In genomic region chr19:11293468-11294389, GRCh38 we compare ENCODE assay signal across 9 cellular contexts. TPM values are rescaled to one million over a fixed set of nuclear protein-coding genes. Genes with fewer than 3 reads are reported as not detected.
DNase-seq lines count a peak whose midpoint lies in the region; ATAC-seq, FAIRE-seq and TF ChIP-seq lines count a peak whose summit lies in the region.
"Had no signal": no experiment of that assay in that cellular context is flagged by ENCODE, and none has a peak within 500 bp of the region (broad histone marks: within the 10 kb centered on the region; RNA-seq: fewer than 3 reads in every experiment).

No MANE protein-coding gene starts in this region.

- no peak overlapping the region for H3K9ac ChIP-seq in HepG2 (ENCODE audit: insufficient read depth, low read depth, low read length)

- H3K27ac ChIP-seq in HepG2 (ENCODE audit: extremely low read length, insufficient read depth, low read length): no peak overlapping the region

- no peak overlapping the region for H3K27ac Mint-ChIP-seq in activated CD4-positive, alpha-beta T cell treated with anti-CD3 and anti-CD28 coated beads, Interleukin-2, amount 10 ng/mL, durations not matched to agents 24 days and 14 days

- peaks cover 47% of the 10 kb centered on the region for H3K27me3 Mint-ChIP-seq in activated CD4-positive, alpha-beta T cell treated with anti-CD3 and anti-CD28 coated beads, Interleukin-2, amount 10 ng/mL, durations not matched to agents 24 days and 14 days

- TF ChIP-seq RAD21 in HepG2 (CRISPR knock-in tag; IDR thresholded peaks at IDR 0.05): peak; percentile 96

- ATAC-seq in HG03159 (IDR thresholded peaks at IDR 0.05; ENCODE audit: unreplicated experiment): peak; percentile 60
- peak; percentile 96 for ATAC-seq in HepG2
- ATAC-seq in HG02981 (IDR thresholded peaks at IDR 0.05; ENCODE audit: unreplicated experiment): no peak

- peak overlapping the region; percentile 81 for H3K4me2 ChIP-seq in HepG2 (ENCODE audit: low read depth, low read length)

- no TSS peak for BruUV-seq in HepG2 (replicated peaks; lab: Mats Ljungman, UMichigan)

- DNase-seq in D341Med (ENCODE audit: low spot score): peak; percentile 97
- peak; percentile 47 to 81 for DNase-seq in NCI-H526 (lab: John Stamatoyannopoulos, UW)
- peak; percentile 96 for DNase-seq in activated CD4-positive, alpha-beta T cell treated with anti-CD3 and anti-CD28 coated beads, Interleukin-2, amount 10 ng/mL, durations not matched to agents 24 days and 14 days
- DNase-seq in cortex of kidney (lab: John Stamatoyannopoulos, UW): peak; percentile 16
- DNase-seq in HepG2 (ENCODE audit: low spot score): peak; percentile 78
- DNase-seq in stimulated activated CD4-positive, alpha-beta T cell treated with anti-CD3 and anti-CD28 coated beads, Interleukin-2, amount 100 ng/mL, for 4 hours (ENCODE audit: low read depth): peak; percentile 64

- no peaks in the 10 kb centered on the region for H3K79me2 ChIP-seq in HepG2 (ENCODE audit: insufficient read depth, low read length)

- TF ChIP-seq CTCF in HepG2 (CRISPR knock-in tag; IDR thresholded peaks at IDR 0.05): peak; percentile 98

- no peaks in the 10 kb centered on the region for H3K9me3 Mint-ChIP-seq in activated CD4-positive, alpha-beta T cell treated with anti-CD3 and anti-CD28 coated beads, Interleukin-2, amount 10 ng/mL, durations not matched to agents 24 days and 14 days

- no peaks in the 10 kb centered on the region for H3K36me3 ChIP-seq in HepG2 (replicated peaks in 1 of 2; ENCODE audit: control insufficient read depth in 1 of 2, insufficient read depth in 2 of 2, low read length in 2 of 2)

- peak overlapping the region; percentile 66 for H3K4me3 Mint-ChIP-seq in activated CD4-positive, alpha-beta T cell treated with anti-CD3 and anti-CD28 coated beads, Interleukin-2, amount 10 ng/mL, durations not matched to agents 24 days and 14 days

- POLR2A ChIA-PET in HepG2 (lab: Yijun Ruan, JAX): interaction anchor here (0.6 to 1.0 kb wide), 8 partner anchors 25 to 187 kb away, joined by 3 to 11 read pairs (median 3); partner anchors contain the start of genes CCDC159, ODAD3, PRKCSH and SWSAP1

- peaks cover 43% of the 10 kb centered on the region for H3K4me1 ChIP-seq in HepG2 (ENCODE audit: insufficient read depth, low read length)

- in situ Hi-C loops in HepG2 (cut with HindIII; ENCODE audit: extremely low pct_ligation_motif_present, low pct_unique_long_range_greater_than_20kb): no loop called here

- H3K4me1 Mint-ChIP-seq in activated CD4-positive, alpha-beta T cell treated with anti-CD3 and anti-CD28 coated beads, Interleukin-2, amount 10 ng/mL, durations not matched to agents 24 days and 14 days: peaks cover 4% of the 10 kb centered on the region

- CTCF ChIA-PET in HepG2 (lab: Yijun Ruan, JAX; ENCODE audit: low intra/inter-chr PET ratio, low total read pairs): interaction anchor here (1.0 to 1.8 kb wide), 4 partner anchors 87 to 189 kb away, joined by 3 to 10 read pairs (median 8); no protein-coding TSS in a partner anchor

- 0 out of 4 replicates have a peak, but pooled peaks of 1 of the 2 experiments have one; percentile 3 for TF ChIP-seq EP300 in HepG2 (IDR thresholded peaks at IDR 0.05; ENCODE audit: low read depth in 2 of 2, low read length in 2 of 2)
- no peak for TF ChIP-seq EP300 in HepG2 (CRISPR knock-in tag; IDR thresholded peaks at IDR 0.05; ENCODE audit: borderline replicate concordance)

- intact Hi-C loops in activated CD4-positive, alpha-beta T cell treated with anti-CD3 and anti-CD28 coated beads, Interleukin-2, amount 10 ng/mL, durations not matched to agents 24 days and 14 days (cut with micrococcal nuclease): loop anchor here (2.0 to 10.0 kb wide), 3 partner anchors 89 to 291 kb away; partner anchors contain the start of gene EPOR
- intact Hi-C loops in HepG2 (cut with micrococcal nuclease; ENCODE audit: unreplicated experiment): loop anchor here (2.0 to 10.0 kb wide), 2 partner anchors 87 to 151 kb away; no protein-coding TSS in a partner anchor

- H3K36me3 Mint-ChIP-seq in activated CD4-positive, alpha-beta T cell treated with anti-CD3 and anti-CD28 coated beads, Interleukin-2, amount 10 ng/mL, durations not matched to agents 24 days and 14 days (ENCODE audit: low read depth): no peaks in the 10 kb centered on the region

- peaks cover 3 to 14% of the 10 kb centered on the region in 2 experiments; a peak in 4 of 5 replicates for H3K27me3 ChIP-seq in HepG2 (ENCODE audit: control insufficient read depth in 1 of 2, insufficient read depth in 2 of 2, low read length in 2 of 2)

- no peaks in the 10 kb centered on the region for H3K9me3 ChIP-seq in HepG2 (ENCODE audit: low read length)

- FAIRE-seq in HepG2 (lab: Jason Lieb, UNC): peak; percentile 46
- FAIRE-seq: colon had no signal

- no peaks in the 10 kb centered on the region for H4K20me1 ChIP-seq in HepG2 (ENCODE audit: insufficient read depth, low read length)

- 11% methylated on average over 21 of the region's 41 CpGs for WGBS in HepG2 (ENCODE audit: low lambda C conversion rate)

- no peak overlapping the region for H2AFZ ChIP-seq in HepG2 (ENCODE audit: low read length)

- TF ChIP-seq POLR2A in HepG2 (IDR thresholded peaks at IDR 0.05; ENCODE audit: insufficient read depth in 1 of 2, low read depth in 2 of 2, low read length in 2 of 2): no peak

- H3K4me3 ChIP-seq in HepG2 (replicated peaks in 1 of 3; ENCODE audit: insufficient read depth in 1 of 3, low read depth in 2 of 3, low read length in 3 of 3): peak overlapping the region in 1 of 3 experiments; percentile 56; a peak in 2 of 6 replicates

RNA-seq across cellular contexts. Expression of gene TSPAN16, which starts 2.2 kb away (rescaled TPM):
- total RNA-seq in activated CD4-positive, alpha-beta T cell treated with anti-CD3 and anti-CD28 coated beads, Interleukin-2, amount 10 ng/mL, durations not matched to agents 24 days and 14 days: not detected in 2 replicates
- total RNA-seq in HepG2 (2016; rRNA removed; fragmentation: Illumina TruSeq; extraction: Trizol): not detected in 2 replicates
- not detected in 2 replicates for total RNA-seq in HepG2 (2016; cell fraction: cytosol; rRNA removed; fragmentation: Illumina TruSeq; extraction: Trizol; ENCODE audit: low read depth)
- total RNA-seq in HepG2 (2016; cell fraction: insoluble cytoplasmic fraction; rRNA removed; fragmentation: Illumina TruSeq; extraction: Trizol): not detected in 2 replicates
- not detected in 2 replicates for total RNA-seq in HepG2 (2016; cell fraction: membrane; rRNA removed; fragmentation: Illumina TruSeq; extraction: Trizol)
- total RNA-seq in HepG2 (2016; cell fraction: nucleus; rRNA removed; fragmentation: Illumina TruSeq; extraction: Trizol): not detected in 2 replicates
- not detected in 2 replicates for polyA plus RNA-seq in HepG2 (2011; rRNA removed)
- polyA plus RNA-seq in HepG2 (2011; cell fraction: cytosol; rRNA removed): not detected in 2 replicates
- not detected in 2 replicates for polyA plus RNA-seq in HepG2 (2011; cell fraction: nucleus; rRNA removed)
- not detected in 2 replicates for polyA plus RNA-seq in HepG2 (2012)
- not detected in 2 replicates for polyA plus RNA-seq in HepG2 (2016; cell fraction: cytosol; fragmentation: Illumina TruSeq; extraction: Trizol; ENCODE audit: low read depth)
- polyA plus RNA-seq in HepG2 (2016; cell fraction: insoluble cytoplasmic fraction; fragmentation: Illumina TruSeq; extraction: Trizol; ENCODE audit: low read depth): not detected in 2 replicates
- not detected in 2 replicates for polyA plus RNA-seq in HepG2 (2016; cell fraction: membrane; fragmentation: Illumina TruSeq; extraction: Trizol; ENCODE audit: low read depth)
- not detected in 2 replicates for polyA plus RNA-seq in HepG2 (2016; cell fraction: nucleus; fragmentation: Illumina TruSeq; extraction: Trizol; ENCODE audit: insufficient read depth, low read depth)
- polyA minus RNA-seq in HepG2 (2011; rRNA and poly(A)+ RNA removed; ENCODE audit: low replicate concordance): not detected in 2 replicates
- not detected in 2 replicates for polyA minus RNA-seq in HepG2 (2011; cell fraction: cytosol; rRNA and poly(A)+ RNA removed)
- not detected in 2 replicates for polyA minus RNA-seq in HepG2 (2011; cell fraction: nucleus; rRNA and poly(A)+ RNA removed)

RNA-seq across cellular contexts. Expression of gene DOCK6, which starts 31.4 kb away (rescaled TPM):
- total RNA-seq in activated CD4-positive, alpha-beta T cell treated with anti-CD3 and anti-CD28 coated beads, Interleukin-2, amount 10 ng/mL, durations not matched to agents 24 days and 14 days: 1.2 and 2.2 TPM in 2 replicates
- total RNA-seq in HepG2 (2016; rRNA removed; fragmentation: Illumina TruSeq; extraction: Trizol): 4.1 and 5.4 TPM in 2 replicates
- total RNA-seq in HepG2 (2016; cell fraction: cytosol; rRNA removed; fragmentation: Illumina TruSeq; extraction: Trizol; ENCODE audit: low read depth): 4.1 and 5.4 TPM in 2 replicates
- total RNA-seq in HepG2 (2016; cell fraction: insoluble cytoplasmic fraction; rRNA removed; fragmentation: Illumina TruSeq; extraction: Trizol): 3.1 and 3.4 TPM in 2 replicates
- total RNA-seq in HepG2 (2016; cell fraction: membrane; rRNA removed; fragmentation: Illumina TruSeq; extraction: Trizol): 3.4 and 4.4 TPM in 2 replicates
- 5.8 and 8.9 TPM in 2 replicates for total RNA-seq in HepG2 (2016; cell fraction: nucleus; rRNA removed; fragmentation: Illumina TruSeq; extraction: Trizol)
- 38.1 and 46.6 TPM in 2 replicates for polyA plus RNA-seq in HepG2 (2011; rRNA removed)
- 15.5 and 23.3 TPM in 2 replicates for polyA plus RNA-seq in HepG2 (2011; cell fraction: cytosol; rRNA removed)
- polyA plus RNA-seq in HepG2 (2011; cell fraction: nucleus; rRNA removed): 209 and 275 TPM in 2 replicates
- 28.7 and 32.5 TPM in 2 replicates for polyA plus RNA-seq in HepG2 (2012)
- 1.4 and 1.7 TPM in 2 replicates for polyA plus RNA-seq in HepG2 (2016; cell fraction: cytosol; fragmentation: Illumina TruSeq; extraction: Trizol; ENCODE audit: low read depth)
- polyA plus RNA-seq in HepG2 (2016; cell fraction: insoluble cytoplasmic fraction; fragmentation: Illumina TruSeq; extraction: Trizol; ENCODE audit: low read depth): 5.4 and 9.2 TPM in 2 replicates
- polyA plus RNA-seq in HepG2 (2016; cell fraction: membrane; fragmentation: Illumina TruSeq; extraction: Trizol; ENCODE audit: low read depth): 3.5 and 3.9 TPM in 2 replicates
- polyA plus RNA-seq in HepG2 (2016; cell fraction: nucleus; fragmentation: Illumina TruSeq; extraction: Trizol; ENCODE audit: insufficient read depth, low read depth): 29.0 and 30.8 TPM in 2 replicates
- polyA minus RNA-seq in HepG2 (2011; rRNA and poly(A)+ RNA removed; ENCODE audit: low replicate concordance): 8.5 and 93.0 TPM in 2 replicates
- 27.5 and 35.8 TPM in 2 replicates for polyA minus RNA-seq in HepG2 (2011; cell fraction: cytosol; rRNA and poly(A)+ RNA removed)
- polyA minus RNA-seq in HepG2 (2011; cell fraction: nucleus; rRNA and poly(A)+ RNA removed): 45.7 and 50.6 TPM in 2 replicates

RNA-seq across cellular contexts. Expression of gene RAB3D, which starts 45.7 kb away (rescaled TPM):
- total RNA-seq in activated CD4-positive, alpha-beta T cell treated with anti-CD3 and anti-CD28 coated beads, Interleukin-2, amount 10 ng/mL, durations not matched to agents 24 days and 14 days: 5.7 and 6.8 TPM in 2 replicates
- 2.0 and 3.3 TPM in 2 replicates for total RNA-seq in HepG2 (2016; rRNA removed; fragmentation: Illumina TruSeq; extraction: Trizol)
- total RNA-seq in HepG2 (2016; cell fraction: cytosol; rRNA removed; fragmentation: Illumina TruSeq; extraction: Trizol; ENCODE audit: low read depth): 0.26 and 0.40 TPM in 2 replicates
- 1.9 and 2.7 TPM in 2 replicates for total RNA-seq in HepG2 (2016; cell fraction: insoluble cytoplasmic fraction; rRNA removed; fragmentation: Illumina TruSeq; extraction: Trizol)
- 1.9 and 2.1 TPM in 2 replicates for total RNA-seq in HepG2 (2016; cell fraction: membrane; rRNA removed; fragmentation: Illumina TruSeq; extraction: Trizol)
- 1.5 and 1.8 TPM in 2 replicates for total RNA-seq in HepG2 (2016; cell fraction: nucleus; rRNA removed; fragmentation: Illumina TruSeq; extraction: Trizol)
- 16.1 and 19.9 TPM in 2 replicates for polyA plus RNA-seq in HepG2 (2011; rRNA removed)
- polyA plus RNA-seq in HepG2 (2011; cell fraction: cytosol; rRNA removed): 12.0 and 13.8 TPM in 2 replicates
- 7.5 and 9.8 TPM in 2 replicates for polyA plus RNA-seq in HepG2 (2011; cell fraction: nucleus; rRNA removed)
- 2.1 TPM in 2 replicates for polyA plus RNA-seq in HepG2 (2012)
- 0.28 and 0.29 TPM in 2 replicates for polyA plus RNA-seq in HepG2 (2016; cell fraction: cytosol; fragmentation: Illumina TruSeq; extraction: Trizol; ENCODE audit: low read depth)
- polyA plus RNA-seq in HepG2 (2016; cell fraction: insoluble cytoplasmic fraction; fragmentation: Illumina TruSeq; extraction: Trizol; ENCODE audit: low read depth): 3.1 and 3.9 TPM in 2 replicates
- 0.98 and 1.6 TPM in 2 replicates for polyA plus RNA-seq in HepG2 (2016; cell fraction: membrane; fragmentation: Illumina TruSeq; extraction: Trizol; ENCODE audit: low read depth)
- polyA plus RNA-seq in HepG2 (2016; cell fraction: nucleus; fragmentation: Illumina TruSeq; extraction: Trizol; ENCODE audit: insufficient read depth, low read depth): 2.7 and 3.4 TPM in 2 replicates
- 91.8 and 118 TPM in 2 replicates for polyA minus RNA-seq in HepG2 (2011; rRNA and poly(A)+ RNA removed; ENCODE audit: low replicate concordance)
- polyA minus RNA-seq in HepG2 (2011; cell fraction: cytosol; rRNA and poly(A)+ RNA removed): 11.3 and 12.6 TPM in 2 replicates
- polyA minus RNA-seq in HepG2 (2011; cell fraction: nucleus; rRNA and poly(A)+ RNA removed): 5.3 and 6.6 TPM in 2 replicates

RNA-seq across cellular contexts. Expression of gene TMEM205, which starts 52.3 kb away (rescaled TPM):
- 29.9 and 34.2 TPM in 2 replicates for total RNA-seq in activated CD4-positive, alpha-beta T cell treated with anti-CD3 and anti-CD28 coated beads, Interleukin-2, amount 10 ng/mL, durations not matched to agents 24 days and 14 days
- total RNA-seq in HepG2 (2016; rRNA removed; fragmentation: Illumina TruSeq; extraction: Trizol): 22.8 and 45.5 TPM in 2 replicates
- 23.9 and 36.8 TPM in 2 replicates for total RNA-seq in HepG2 (2016; cell fraction: cytosol; rRNA removed; fragmentation: Illumina TruSeq; extraction: Trizol; ENCODE audit: low read depth)
- total RNA-seq in HepG2 (2016; cell fraction: insoluble cytoplasmic fraction; rRNA removed; fragmentation: Illumina TruSeq; extraction: Trizol): 26.6 and 43.5 TPM in 2 replicates
- 20.5 and 27.0 TPM in 2 replicates for total RNA-seq in HepG2 (2016; cell fraction: membrane; rRNA removed; fragmentation: Illumina TruSeq; extraction: Trizol)
- total RNA-seq in HepG2 (2016; cell fraction: nucleus; rRNA removed; fragmentation: Illumina TruSeq; extraction: Trizol): 40.9 and 45.4 TPM in 2 replicates
- polyA plus RNA-seq in HepG2 (2011; rRNA removed): 98.7 and 119 TPM in 2 replicates
- polyA plus RNA-seq in HepG2 (2011; cell fraction: cytosol; rRNA removed): 206 and 218 TPM in 2 replicates
- polyA plus RNA-seq in HepG2 (2011; cell fraction: nucleus; rRNA removed): 131 and 158 TPM in 2 replicates
- 57.4 and 59.1 TPM in 2 replicates for polyA plus RNA-seq in HepG2 (2012)
- 31.8 and 38.8 TPM in 2 replicates for polyA plus RNA-seq in HepG2 (2016; cell fraction: cytosol; fragmentation: Illumina TruSeq; extraction: Trizol; ENCODE audit: low read depth)
- 33.6 and 35.9 TPM in 2 replicates for polyA plus RNA-seq in HepG2 (2016; cell fraction: insoluble cytoplasmic fraction; fragmentation: Illumina TruSeq; extraction: Trizol; ENCODE audit: low read depth)
- polyA plus RNA-seq in HepG2 (2016; cell fraction: membrane; fragmentation: Illumina TruSeq; extraction: Trizol; ENCODE audit: low read depth): 24.0 and 30.5 TPM in 2 replicates
- polyA plus RNA-seq in HepG2 (2016; cell fraction: nucleus; fragmentation: Illumina TruSeq; extraction: Trizol; ENCODE audit: insufficient read depth, low read depth): 71.8 and 88.8 TPM in 2 replicates
- 48.8 and 93.8 TPM in 2 replicates for polyA minus RNA-seq in HepG2 (2011; rRNA and poly(A)+ RNA removed; ENCODE audit: low replicate concordance)
- polyA minus RNA-seq in HepG2 (2011; cell fraction: cytosol; rRNA and poly(A)+ RNA removed): 25.0 and 36.6 TPM in 2 replicates
- polyA minus RNA-seq in HepG2 (2011; cell fraction: nucleus; rRNA and poly(A)+ RNA removed): 8.2 and 12.7 TPM in 2 replicates

RNA-seq across cellular contexts. Expression of gene CCDC159, which starts 52.6 kb away (rescaled TPM):
- total RNA-seq in activated CD4-positive, alpha-beta T cell treated with anti-CD3 and anti-CD28 coated beads, Interleukin-2, amount 10 ng/mL, durations not matched to agents 24 days and 14 days: 11.7 and 14.8 TPM in 2 replicates
- 1.2 and 1.7 TPM in 2 replicates for total RNA-seq in HepG2 (2016; rRNA removed; fragmentation: Illumina TruSeq; extraction: Trizol)
- total RNA-seq in HepG2 (2016; cell fraction: cytosol; rRNA removed; fragmentation: Illumina TruSeq; extraction: Trizol; ENCODE audit: low read depth): 0.81 and 0.88 TPM in 2 replicates
- total RNA-seq in HepG2 (2016; cell fraction: insoluble cytoplasmic fraction; rRNA removed; fragmentation: Illumina TruSeq; extraction: Trizol): 0.82 and 1.3 TPM in 2 replicates
- total RNA-seq in HepG2 (2016; cell fraction: membrane; rRNA removed; fragmentation: Illumina TruSeq; extraction: Trizol): 1.4 and 1.9 TPM in 2 replicates
- 2.7 and 4.7 TPM in 2 replicates for total RNA-seq in HepG2 (2016; cell fraction: nucleus; rRNA removed; fragmentation: Illumina TruSeq; extraction: Trizol)
- polyA plus RNA-seq in HepG2 (2011; rRNA removed): 6.3 and 9.1 TPM in 2 replicates
- polyA plus RNA-seq in HepG2 (2011; cell fraction: cytosol; rRNA removed): 2.8 and 3.3 TPM in 2 replicates
- 44.4 and 50.4 TPM in 2 replicates for polyA plus RNA-seq in HepG2 (2011; cell fraction: nucleus; rRNA removed)
- 4.5 and 6.5 TPM in 2 replicates for polyA plus RNA-seq in HepG2 (2012)
- 1.7 and 2.1 TPM in 2 replicates for polyA plus RNA-seq in HepG2 (2016; cell fraction: cytosol; fragmentation: Illumina TruSeq; extraction: Trizol; ENCODE audit: low read depth)
- 2.2 TPM in 2 replicates for polyA plus RNA-seq in HepG2 (2016; cell fraction: insoluble cytoplasmic fraction; fragmentation: Illumina TruSeq; extraction: Trizol; ENCODE audit: low read depth)
- 1.5 and 2.1 TPM in 2 replicates for polyA plus RNA-seq in HepG2 (2016; cell fraction: membrane; fragmentation: Illumina TruSeq; extraction: Trizol; ENCODE audit: low read depth)
- polyA plus RNA-seq in HepG2 (2016; cell fraction: nucleus; fragmentation: Illumina TruSeq; extraction: Trizol; ENCODE audit: insufficient read depth, low read depth): 8.6 and 11.0 TPM in 2 replicates
- polyA minus RNA-seq in HepG2 (2011; rRNA and poly(A)+ RNA removed; ENCODE audit: low replicate concordance): 2.6 and 3.3 TPM in 2 replicates
- 0.97 TPM in 1 of 2 replicates, not detected in the other for polyA minus RNA-seq in HepG2 (2011; cell fraction: cytosol; rRNA and poly(A)+ RNA removed)
- 7.0 and 7.8 TPM in 2 replicates for polyA minus RNA-seq in HepG2 (2011; cell fraction: nucleus; rRNA and poly(A)+ RNA removed)

Comparison
In these comparisons a context has a peak if more than half of its experiments do, and no peak if none do; other contexts are left out.
1. DNase-seq: peak in every context shown above with its lines; median percentile 97 in D341Med; 96 in activated CD4-positive, alpha-beta T cell treated with anti-CD3 and anti-CD28 coated beads, Interleukin-2, amount 10 ng/mL, durations not matched to agents 24 days and 14 days; 78 in HepG2; 64 in NCI-H526; 64 in stimulated activated CD4-positive, alpha-beta T cell treated with anti-CD3 and anti-CD28 coated beads, Interleukin-2, amount 100 ng/mL, for 4 hours; 16 in cortex of kidney.